ENCODE assay signal across 18 cellular contexts in the genomic region with DNA sequence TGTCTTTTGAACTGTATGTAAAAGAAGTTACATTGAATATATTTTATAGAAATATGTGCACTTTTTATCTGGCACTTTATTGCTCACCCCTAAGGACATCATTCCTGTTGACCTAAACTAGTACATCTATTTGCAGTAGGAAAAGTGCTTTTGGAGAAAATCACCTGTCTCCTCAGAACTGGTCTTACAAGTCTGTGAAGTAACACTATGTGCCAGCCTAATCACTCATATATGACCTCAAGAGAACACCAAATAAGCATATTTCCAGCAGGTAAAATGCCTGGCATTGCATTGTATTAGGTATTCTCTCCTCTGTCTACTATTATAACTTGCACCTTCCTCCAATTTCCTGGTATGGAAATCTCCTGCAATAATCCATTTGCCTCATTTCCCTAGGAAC. TPM values are rescaled to one million over a fixed set of nuclear protein-coding genes. Genes with fewer than 3 reads are reported as not detected.
DNase-seq lines count a peak whose midpoint lies in the region; ATAC-seq and TF ChIP-seq lines count a peak whose summit lies in the region.
"Had no signal": no experiment of that assay in that cellular context is flagged by ENCODE, and none has a peak within 500 bp of the region (broad histone marks: within the 10 kb centered on the region; RNA-seq: fewer than 3 reads in every experiment).

No MANE protein-coding gene starts in this region.

- TF ChIP-seq EP300 in upper lobe of left lung (IDR thresholded peaks at IDR 0.05): peak in 2 of 4 donors; percentile 22 to 96

- H3K4me3 ChIP-seq in body of pancreas (no peak overlapping the region), lung (no peak overlapping the region), upper lobe of left lung (no peak overlapping the region)
- H3K4me3 ChIP-seq: SJSA1 had no signal

- ATAC-seq in body of pancreas (peak; percentile 41), lung (ENCODE audit: insufficient read depth, low FRiP score) (peak; percentile 38), upper lobe of left lung (ENCODE audit: low FRiP score in 2 of 2) (peak in 1 of 2 donors; percentile 77), GM19035 (IDR thresholded peaks at IDR 0.05; ENCODE audit: unreplicated experiment) (no peak)

- TF ChIP-seq CTCF in body of pancreas (IDR thresholded peaks at IDR 0.05): no peak
- TF ChIP-seq CTCF in lung (IDR thresholded peaks at IDR 0.05; ENCODE audit: control extremely low read depth, extremely low read depth): no peak
- TF ChIP-seq CTCF in upper lobe of left lung (IDR thresholded peaks at IDR 0.05): no peak

- H3K9me3 ChIP-seq in body of pancreas: no peaks in the 10 kb centered on the region
- no peaks in the 10 kb centered on the region for H3K9me3 ChIP-seq in lung (ENCODE audit: control insufficient read depth in 2 of 2, insufficient read depth in 1 of 2, low read length in 1 of 2)
- H3K9me3 ChIP-seq in upper lobe of left lung: no peaks in the 10 kb centered on the region
- H3K9me3 ChIP-seq: SJSA1 had no signal

- H3K36me3 ChIP-seq in body of pancreas (replicated peaks in 1 of 2; ENCODE audit: insufficient read depth in 1 of 2, low read depth in 2 of 2): no peaks in the 10 kb centered on the region
- peaks cover 0 to 4% of the 10 kb centered on the region in 2 donors for H3K36me3 ChIP-seq in lung (ENCODE audit: control insufficient read depth in 2 of 2, insufficient read depth in 2 of 2, low read length in 2 of 2)
- no peaks in the 10 kb centered on the region for H3K36me3 ChIP-seq in upper lobe of left lung
- H3K36me3 ChIP-seq: SJSA1 had no signal

- H3K27me3 ChIP-seq in body of pancreas (no peaks in the 10 kb centered on the region), lung (ENCODE audit: control insufficient read depth, insufficient read depth) (no peaks in the 10 kb centered on the region), upper lobe of left lung (no peaks in the 10 kb centered on the region)

- TF ChIP-seq POLR2A in body of pancreas (IDR thresholded peaks at IDR 0.05): no peak
- no peak for TF ChIP-seq POLR2A in upper lobe of left lung (IDR thresholded peaks at IDR 0.05)

- intact Hi-C loops in body of pancreas (cut with DNase I): no loop called here

- H3K4me1 ChIP-seq in body of pancreas: peaks cover 36% of the 10 kb centered on the region
- H3K4me1 ChIP-seq in lung (ENCODE audit: control insufficient read depth in 2 of 2, insufficient read depth in 2 of 2, low read length in 2 of 2): peaks cover 0 to 18% of the 10 kb centered on the region in 2 donors
- peaks cover 4 to 16% (median 11%) of the 10 kb centered on the region in 4 donors for H3K4me1 ChIP-seq in upper lobe of left lung

- DNase-seq in NCI-H526 treated with DMSO at 0.1 percent for 48 hours (lab: John Stamatoyannopoulos, UW) (peak; percentile 49), body of pancreas (no peak), lung (ENCODE audit: low spot score) (no peak), upper lobe of left lung (no peak), amniotic stem cell (lab: John Stamatoyannopoulos, UW) (no peak), NCI-H524 treated with DMSO at 0.1 percent for 48 hours (lab: John Stamatoyannopoulos, UW) (no peak)
- DNase-seq: COR-L47, DMS153, H7, Karpas-422, MM.1S, NCI-H187 treated with DMSO at 0.1 percent for 48 hours, NCI-H446, NCI-H748 treated with DMSO at 0.1 percent for 48 hours, OCI-M1 had no signal

- H3K27ac ChIP-seq in body of pancreas (peak overlapping the region in 2 of 4 donors; percentile 7 to 13), lung (ENCODE audit: low read depth in 1 of 2, low read length in 1 of 2) (no peak overlapping the region), upper lobe of left lung (peak overlapping the region in 3 of 4 donors; percentile 25 to 72 (median 47))
- H3K27ac ChIP-seq: RWPE1, SJSA1 had no signal

RNA-seq across cellular contexts. Expression of a gene that starts 4.0 kb away (rescaled TPM):
- total RNA-seq in body of pancreas: 10 to 100 TPM; 15.5 to 22.3 TPM
- total RNA-seq in lung: 10 to 100 TPM; 33.0 to 36.6 TPM
- polyA plus RNA-seq in lung: 10 to 100 TPM in 1 of 2 donors, 1 to 10 TPM in 1; 3.2 to 27.4 TPM
- 10 to 100 TPM; 12.6 to 35.8 (median 27.1) TPM for total RNA-seq in upper lobe of left lung

RNA-seq across cellular contexts. Expression of a gene that starts 33.5 kb away (rescaled TPM):
- total RNA-seq in body of pancreas (10 to 100 TPM; 10.5 to 13.0 TPM), lung (10 to 100 TPM; 16.4 to 17.3 TPM), upper lobe of left lung (10 to 100 TPM in 5 of 6 donors, 1 to 10 TPM in 1; 8.6 to 16.7 (median 13.7) TPM)
- polyA plus RNA-seq in lung: 1 to 10 TPM; 3.7 to 6.7 TPM

Comparison
In these comparisons a context has a peak if more than half of its experiments do, and no peak if none do; other contexts are left out.
1. H3K27ac ChIP-seq: peak in upper lobe of left lung (3 of 4); none in lung (0 of 2).